ENCODE assay signal across 19 cellular contexts in genomic region chr1:187078916-187079315, GRCh38.
DNase-seq lines count a peak whose midpoint lies in the region; ATAC-seq and TF ChIP-seq lines count a peak whose summit lies in the region.
"Had no signal": no experiment of that assay in that cellular context is flagged by ENCODE, and none has a peak within 500 bp of the region (broad histone marks: within the 10 kb centered on the region; RNA-seq: fewer than 3 reads in every experiment).

No MANE protein-coding gene starts in this region.

- no peak overlapping the region for H3K27ac ChIP-seq in prostate gland
- H3K27ac ChIP-seq: GM23248, HL-60 had no signal

- no peak overlapping the region for H3K4me3 Mint-ChIP-seq in activated CD8-positive, alpha-beta T cell treated with anti-CD3 and anti-CD28 coated beads, Interleukin-2, amount 10 ng/mL, durations not matched to agents 7 days and 5 days
- H3K4me3 Mint-ChIP-seq: CD4-positive, CD25-positive, alpha-beta regulatory T cell; CD8-positive, alpha-beta memory T cell had no signal

- no peaks in the 10 kb centered on the region for H3K27me3 ChIP-seq in prostate gland (replicated peaks; ENCODE audit: insufficient read depth)
- H3K27me3 ChIP-seq: BE2C had no signal

- POLR2A ChIA-PET in activated CD8-positive, alpha-beta T cell treated with anti-CD3 and anti-CD28 coated beads, Interleukin-2, amount 10 ng/mL, durations not matched to agents 7 days and 5 days (lab: Charles Lee): no interaction called here

- H3K9me3 ChIP-seq in prostate gland: no peaks in the 10 kb centered on the region
- H3K9me3 ChIP-seq: BE2C, Caco-2, HAP-1 had no signal

- no peaks in the 10 kb centered on the region for H3K36me3 ChIP-seq in prostate gland
- H3K36me3 ChIP-seq: BE2C, HAP-1 had no signal

- no peaks in the 10 kb centered on the region for H3K27me3 Mint-ChIP-seq in activated CD8-positive, alpha-beta T cell treated with anti-CD3 and anti-CD28 coated beads, Interleukin-2, amount 10 ng/mL, durations not matched to agents 7 days and 5 days (ENCODE audit: low read depth)
- H3K27me3 Mint-ChIP-seq: CD4-positive, CD25-positive, alpha-beta regulatory T cell; CD8-positive, alpha-beta memory T cell had no signal

- CTCF ChIA-PET in activated CD8-positive, alpha-beta T cell treated with anti-CD3 and anti-CD28 coated beads, Interleukin-2, amount 10 ng/mL, durations not matched to agents 7 days and 5 days (lab: Charles Lee): no interaction called here

- WGBS in prostate gland: 73% methylated on average over 2 of the region's 2 CpGs

- intact Hi-C loops in prostate gland (cut with DNase I): no loop called here

- no peaks in the 10 kb centered on the region for H3K4me1 ChIP-seq in prostate gland (replicated peaks)
- H3K4me1 ChIP-seq: BE2C, Caco-2, HAP-1 had no signal

- no peaks in the 10 kb centered on the region for H3K9me3 Mint-ChIP-seq in activated CD8-positive, alpha-beta T cell treated with anti-CD3 and anti-CD28 coated beads, Interleukin-2, amount 10 ng/mL, durations not matched to agents 7 days and 5 days (ENCODE audit: insufficient read depth)

- no peak overlapping the region for H3K4me3 ChIP-seq in prostate gland
- H3K4me3 ChIP-seq: GM23248, HAP-1 had no signal

- peaks cover 5% of the 10 kb centered on the region for H3K36me3 Mint-ChIP-seq in activated CD8-positive, alpha-beta T cell treated with anti-CD3 and anti-CD28 coated beads, Interleukin-2, amount 10 ng/mL, durations not matched to agents 7 days and 5 days (ENCODE audit: low read depth)

- ATAC-seq in activated CD8-positive, alpha-beta T cell treated with anti-CD3 and anti-CD28 coated beads, Interleukin-2, amount 10 ng/mL, durations not matched to agents 7 days and 5 days: no peak

- H3K4me1 Mint-ChIP-seq in activated CD8-positive, alpha-beta T cell treated with anti-CD3 and anti-CD28 coated beads, Interleukin-2, amount 10 ng/mL, durations not matched to agents 7 days and 5 days (ENCODE audit: low read depth): no peaks in the 10 kb centered on the region

- DNase-seq in DMS 273 treated with DMSO at 0.1 percent for 48 hours (lab: John Stamatoyannopoulos, UW): peak; percentile 68
- DNase-seq in NCI-H2171 treated with DMSO at 0.1 percent for 48 hours (lab: John Stamatoyannopoulos, UW): peak; percentile 88
- peak; percentile 60 for DNase-seq in NCI-H524 treated with DMSO at 0.1 percent for 48 hours (lab: John Stamatoyannopoulos, UW)
- DNase-seq in cerebellar cortex (ENCODE audit: low spot score): peak; percentile 78
- no peak for DNase-seq in activated CD8-positive, alpha-beta T cell treated with anti-CD3 and anti-CD28 coated beads, Interleukin-2, amount 10 ng/mL, durations not matched to agents 7 days and 5 days
- DNase-seq in prostate gland (ENCODE audit: low spot score): no peak
- no peak for DNase-seq in stimulated activated CD4-positive, alpha-beta T cell treated with anti-CD3 and anti-CD28 coated beads, Interleukin-12 subunit alpha, Interleukin-12 subunit beta, amount 100 ng/mL, for 4 hours
- no peak for DNase-seq in NCI-H1092 treated with DMSO at 0.1 percent for 48 hours (lab: John Stamatoyannopoulos, UW)
- DNase-seq: ACHN; BE2C; Caco-2; CD4-positive, CD25-positive, alpha-beta regulatory T cell; CD8-positive, alpha-beta memory T cell; DMS53; DND-41; EL; GM23248 had no signal

- H3K27ac Mint-ChIP-seq in activated CD8-positive, alpha-beta T cell treated with anti-CD3 and anti-CD28 coated beads, Interleukin-2, amount 10 ng/mL, durations not matched to agents 7 days and 5 days: no peak overlapping the region
- H3K27ac Mint-ChIP-seq: CD4-positive, CD25-positive, alpha-beta regulatory T cell; CD8-positive, alpha-beta memory T cell had no signal

- TF ChIP-seq CTCF in prostate gland (IDR thresholded peaks at IDR 0.05): no peak

- TF ChIP-seq POLR2A in prostate gland (IDR thresholded peaks at IDR 0.05): no peak

Comparison
In these comparisons a context has a peak if more than half of its experiments do, and no peak if none do; other contexts are left out.
1. DNase-seq: peak in DMS 273 treated with DMSO at 0.1 percent for 48 hours (single experiment), NCI-H2171 treated with DMSO at 0.1 percent for 48 hours (single experiment), NCI-H524 treated with DMSO at 0.1 percent for 48 hours (single experiment) and cerebellar cortex (single experiment); none in activated CD8-positive, alpha-beta T cell treated with anti-CD3 and anti-CD28 coated beads, Interleukin-2, amount 10 ng/mL, durations not matched to agents 7 days and 5 days (single experiment), prostate gland (single experiment), stimulated activated CD4-positive, alpha-beta T cell treated with anti-CD3 and anti-CD28 coated beads, Interleukin-12 subunit alpha, Interleukin-12 subunit beta, amount 100 ng/mL, for 4 hours (single experiment) and NCI-H1092 treated with DMSO at 0.1 percent for 48 hours (single experiment).